Comparison of ENCODE assay signal across 11 cellular contexts in genomic region chr12:1993341-1993740, GRCh38. TPM values are rescaled to one million over a fixed set of nuclear protein-coding genes. Genes with fewer than 3 reads are reported as not detected.
DNase-seq lines count a peak whose midpoint lies in the region; ATAC-seq and TF ChIP-seq lines count a peak whose summit lies in the region.
"Had no signal": no experiment of that assay in that cellular context is flagged by ENCODE, and none has a peak within 500 bp of the region (broad histone marks: within the 10 kb centered on the region; RNA-seq: fewer than 3 reads in every experiment).

No MANE protein-coding gene starts in this region.

- no peaks in the 10 kb centered on the region for H3K27me3 Mint-ChIP-seq in activated CD4-positive, alpha-beta T cell treated with anti-CD3 and anti-CD28 coated beads for 36 hours
- no peaks in the 10 kb centered on the region for H3K27me3 Mint-ChIP-seq in T-cell

- no peaks in the 10 kb centered on the region for H3K27me3 ChIP-seq in upper lobe of right lung

- peaks cover 53% of the 10 kb centered on the region for H3K36me3 ChIP-seq in upper lobe of right lung
- H3K36me3 ChIP-seq: prostate gland had no signal

- H3K36me3 Mint-ChIP-seq in activated CD4-positive, alpha-beta T cell treated with anti-CD3 and anti-CD28 coated beads for 36 hours (ENCODE audit: low read depth) = peaks cover 47% of the 10 kb centered on the region
- peaks cover 65% of the 10 kb centered on the region for H3K36me3 Mint-ChIP-seq in T-cell

- TF ChIP-seq CTCF in foreskin fibroblast (IDR thresholded peaks at IDR 0.05; ENCODE audit: low read depth, low read length) (no peak), upper lobe of right lung (IDR thresholded peaks at IDR 0.05) (no peak)

- no peak overlapping the region for H3K4me3 Mint-ChIP-seq in activated CD4-positive, alpha-beta T cell treated with anti-CD3 and anti-CD28 coated beads for 36 hours
- H3K4me3 Mint-ChIP-seq in T-cell = peak overlapping the region in 1 of 3 donors; percentile 49

- POLR2A ChIA-PET in activated CD4-positive, alpha-beta T cell treated with anti-CD3 and anti-CD28 coated beads for 36 hours (lab: Charles Lee) = no interaction called here
- POLR2A ChIA-PET in T-cell (lab: Charles Lee) = no interaction called here

- CTCF ChIA-PET in activated CD4-positive, alpha-beta T cell treated with anti-CD3 and anti-CD28 coated beads for 36 hours (lab: Charles Lee) = interaction anchor here (1.5 kb wide), 1 partner anchor 8 kb away, joined by 4 read pairs; no protein-coding TSS in a partner anchor
- CTCF ChIA-PET in T-cell (lab: Charles Lee) = interaction anchor here in 1 of 2 donors (1.0 kb wide), 1 partner anchor 359 kb away, joined by 3 read pairs; no protein-coding TSS in a partner anchor

- no peaks in the 10 kb centered on the region for H3K4me1 ChIP-seq in upper lobe of right lung
- H3K4me1 ChIP-seq: prostate gland had no signal

- intact Hi-C loops in activated CD4-positive, alpha-beta T cell treated with anti-CD3 and anti-CD28 coated beads for 36 hours (cut with DNase I, micrococcal nuclease) = no loop called here
- intact Hi-C loops in upper lobe of right lung (cut with DNase I) = no loop called here

- H3K9me3 ChIP-seq in upper lobe of right lung = no peaks in the 10 kb centered on the region
- H3K9me3 ChIP-seq: prostate gland had no signal

- no peaks in the 10 kb centered on the region for H3K9me3 Mint-ChIP-seq in activated CD4-positive, alpha-beta T cell treated with anti-CD3 and anti-CD28 coated beads for 36 hours (ENCODE audit: low read depth)
- no peaks in the 10 kb centered on the region for H3K9me3 Mint-ChIP-seq in T-cell

- H3K4me1 Mint-ChIP-seq in activated CD4-positive, alpha-beta T cell treated with anti-CD3 and anti-CD28 coated beads for 36 hours = peaks cover 34% of the 10 kb centered on the region
- peaks cover 28 to 53% (median 48%) of the 10 kb centered on the region in 3 donors for H3K4me1 Mint-ChIP-seq in T-cell

- no peak for DNase-seq in activated CD4-positive, alpha-beta T cell treated with anti-CD3 and anti-CD28 coated beads for 36 hours
- DNase-seq in activated CD4-positive, alpha-beta T cell treated with anti-CD3 and anti-CD28 coated beads for 48 hours = no peak
- DNase-seq in T-cell (no peak), foreskin fibroblast (peak; percentile 90), upper lobe of right lung (no peak), COLO668 (lab: John Stamatoyannopoulos, UW; ENCODE audit: unreplicated experiment) (no peak)
- DNase-seq: activated CD8-positive, alpha-beta memory T cell treated with anti-CD3 and anti-CD28 coated beads for 24 hours; NCI-H82 had no signal

- H3K4me3 ChIP-seq in foreskin fibroblast (ENCODE audit: low read depth in 1 of 2, low read length in 2 of 2) = no peak overlapping the region
- no peak overlapping the region for H3K4me3 ChIP-seq in upper lobe of right lung
- H3K4me3 ChIP-seq: prostate gland had no signal

- peak overlapping the region; percentile 47 for H3K27ac ChIP-seq in upper lobe of right lung

- peak; percentile 71 for ATAC-seq in activated CD4-positive, alpha-beta T cell treated with anti-CD3 and anti-CD28 coated beads for 36 hours
- ATAC-seq in T-cell (replicated peaks in 1 of 4) = no peak
- ATAC-seq in upper lobe of right lung = no peak
- no peak for ATAC-seq in GM18867 (IDR thresholded peaks at IDR 0.05; ENCODE audit: unreplicated experiment)
- no peak for ATAC-seq in HG03280 (IDR thresholded peaks at IDR 0.05; ENCODE audit: unreplicated experiment)

- H3K27ac Mint-ChIP-seq in activated CD4-positive, alpha-beta T cell treated with anti-CD3 and anti-CD28 coated beads for 36 hours = no peak overlapping the region
- peak overlapping the region; percentile 66 to 77 for H3K27ac Mint-ChIP-seq in T-cell

RNA-seq across cellular contexts. Expression of gene DCP1B, which starts 10.9 kb away (rescaled TPM):
- 10 to 100 TPM; 14.5 to 16.1 TPM for total RNA-seq in activated CD4-positive, alpha-beta T cell treated with anti-CD3 and anti-CD28 coated beads for 36 hours
- 10 to 100 TPM; 10.5 to 24.2 (median 20.3) TPM for total RNA-seq in T-cell
- 12.8 TPM for total RNA-seq in upper lobe of right lung

RNA-seq across cellular contexts. Expression of gene CACNA1C, which starts 59.4 kb away (rescaled TPM):
- under 1 TPM; 0.11 TPM for total RNA-seq in activated CD4-positive, alpha-beta T cell treated with anti-CD3 and anti-CD28 coated beads for 36 hours
- total RNA-seq in T-cell (under 1 TPM; 0.10 to 0.26 (median 0.16) TPM), upper lobe of right lung (15.6 TPM)

Comparison
In these comparisons a context has a peak if more than half of its experiments do, and no peak if none do; other contexts are left out.
1. DNase-seq: peak in foreskin fibroblast (2 of 2); none in activated CD4-positive, alpha-beta T cell treated with anti-CD3 and anti-CD28 coated beads for 36 hours (single experiment), activated CD4-positive, alpha-beta T cell treated with anti-CD3 and anti-CD28 coated beads for 48 hours (single experiment), T-cell (0 of 34), upper lobe of right lung (single experiment) and COLO668 (single experiment).
2. RNA of gene CACNA1C, which starts 59.4 kb away (total RNA-seq): 15.6 TPM in upper lobe of right lung (single experiment); 0.10 to 0.26 TPM in T-cell and 0.11 TPM in activated CD4-positive, alpha-beta T cell treated with anti-CD3 and anti-CD28 coated beads for 36 hours; every median in the first group is over 10 times any median in the second.